8 cellular contexts compared by ENCODE assay signal in the genomic region with DNA sequence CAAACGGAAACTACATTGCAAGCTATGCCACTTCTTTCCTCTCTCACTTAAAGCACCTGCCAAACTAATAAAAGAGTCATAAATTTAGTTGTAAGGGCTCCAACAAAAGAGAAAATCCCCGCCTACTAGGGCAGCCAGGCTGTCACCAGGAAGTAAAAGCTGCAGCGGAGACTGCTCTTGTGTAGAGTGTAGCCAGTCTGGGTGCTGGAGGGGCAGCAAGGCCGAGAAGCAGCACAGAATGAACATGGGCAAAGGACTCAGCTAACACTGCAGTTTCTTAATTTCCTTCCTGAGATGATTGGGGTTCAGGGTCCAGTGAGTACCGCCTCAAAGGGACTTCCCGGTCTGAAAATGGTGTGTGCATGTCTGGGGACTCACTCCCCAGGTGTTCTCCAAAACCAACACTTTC.
DNase-seq lines count a peak whose midpoint lies in the region; ATAC-seq and TF ChIP-seq lines count a peak whose summit lies in the region.

No MANE protein-coding gene starts in this region.

- H3K4me3 ChIP-seq in breast epithelium: no peak overlapping the region
- no peak overlapping the region for H3K4me3 ChIP-seq in mammary epithelial cell (replicated peaks in 1 of 3; ENCODE audit: insufficient read depth in 1 of 3, low read depth in 2 of 3, low read length in 3 of 3)
- H3K4me3 ChIP-seq in SK-N-MC: peak overlapping the region; percentile 8
- no peak overlapping the region for H3K4me3 ChIP-seq in lung

- intact Hi-C loops in breast epithelium (cut with DNase I; ENCODE audit: low total_unique reads) (no loop called here), mammary epithelial cell (cut with micrococcal nuclease) (no loop called here)

- ATAC-seq in GM21786 (IDR thresholded peaks at IDR 0.05; ENCODE audit: unreplicated experiment): peak; percentile 62
- ATAC-seq in lung (ENCODE audit: insufficient read depth, low FRiP score): peak; percentile 37

- H3K27me3 ChIP-seq in breast epithelium (no peaks in the 10 kb centered on the region), mammary epithelial cell (ENCODE audit: insufficient read depth, low read length) (no peaks in the 10 kb centered on the region), lung (ENCODE audit: control insufficient read depth, insufficient read depth) (no peaks in the 10 kb centered on the region)

- dilution Hi-C loops in mammary epithelial cell (cut with HindIII; ENCODE audit: low sequenced_read_pairs): no loop called here

- no peak overlapping the region for H3K4me2 ChIP-seq in mammary epithelial cell (ENCODE audit: insufficient read depth, low read depth, low read length)

- no peaks in the 10 kb centered on the region for H3K36me3 ChIP-seq in breast epithelium
- no peaks in the 10 kb centered on the region for H3K36me3 ChIP-seq in mammary epithelial cell (ENCODE audit: insufficient read depth, low read length)
- H3K36me3 ChIP-seq in KOPT-K1 (ENCODE audit: insufficient read depth, low read length): no peaks in the 10 kb centered on the region
- no peaks in the 10 kb centered on the region for H3K36me3 ChIP-seq in SK-N-MC (ENCODE audit: insufficient read depth, low read length)
- no peaks in the 10 kb centered on the region for H3K36me3 ChIP-seq in lung (ENCODE audit: control insufficient read depth in 2 of 2, insufficient read depth in 2 of 2, low read length in 2 of 2)

- TF ChIP-seq CTCF in breast epithelium (IDR thresholded peaks at IDR 0.05): no peak
- no peak for TF ChIP-seq CTCF in mammary epithelial cell (conservative IDR thresholded peaks at IDR 0.05 in 1 of 2, IDR thresholded peaks at IDR 0.05 in 1 of 2; ENCODE audit: extremely low read depth in 1 of 2, insufficient read depth in 1 of 2, low read depth in 1 of 2, low read length in 2 of 2)
- no peak for TF ChIP-seq CTCF in lung (IDR thresholded peaks at IDR 0.05; ENCODE audit: control extremely low read depth, extremely low read depth)

- no peak for TF ChIP-seq POLR2A in breast epithelium (IDR thresholded peaks at IDR 0.05)

- no peak overlapping the region for H2AFZ ChIP-seq in mammary epithelial cell (ENCODE audit: low read depth, low read length)

- no peaks in the 10 kb centered on the region for H4K20me1 ChIP-seq in mammary epithelial cell (ENCODE audit: insufficient read depth, low read length)

- H3K79me2 ChIP-seq in mammary epithelial cell (ENCODE audit: insufficient read depth, low read length): no peaks in the 10 kb centered on the region

- CTCF ChIA-PET in mammary epithelial cell (lab: Charles Lee; ENCODE audit: low non-redundant PET): no interaction called here

- H3K9ac ChIP-seq in mammary epithelial cell (ENCODE audit: insufficient read depth, low read length) (no peak overlapping the region), SK-N-MC (ENCODE audit: insufficient read length) (peak overlapping the region; percentile 21)

- H3K4me1 ChIP-seq in breast epithelium (peaks cover 0 to 3% of the 10 kb centered on the region in 2 donors), mammary epithelial cell (ENCODE audit: insufficient read depth, low read length) (peaks cover 6% of the 10 kb centered on the region), lung (ENCODE audit: control insufficient read depth in 2 of 2, insufficient read depth in 2 of 2, low read length in 2 of 2) (peaks cover 0 to 11% of the 10 kb centered on the region in 2 donors)

- H3K9me3 ChIP-seq in breast epithelium (no peaks in the 10 kb centered on the region), mammary epithelial cell (replicated peaks; ENCODE audit: insufficient read depth, low read length) (no peaks in the 10 kb centered on the region), KOPT-K1 (ENCODE audit: insufficient read depth, low read length, poor library complexity, severe bottlenecking) (no peaks in the 10 kb centered on the region), SK-N-MC (ENCODE audit: low read depth, low read length) (no peaks in the 10 kb centered on the region), lung (ENCODE audit: control insufficient read depth in 2 of 2, insufficient read depth in 1 of 2, low read length in 1 of 2) (no peaks in the 10 kb centered on the region)

- peak in 1 of 2 donors; percentile 26 for DNase-seq in breast epithelium (ENCODE audit: low spot score in 2 of 2)
- no peak for DNase-seq in mammary epithelial cell
- DNase-seq in SK-N-MC (ENCODE audit: low read depth, low spot score): no peak
- DNase-seq in lung (ENCODE audit: low spot score): no peak
- no peak for DNase-seq in SK-N-DZ (ENCODE audit: low spot score)
- no peak for DNase-seq in anterior cingulate cortex (lab: John Stamatoyannopoulos, UW)

- in situ Hi-C loops in mammary epithelial cell (cut with MboI; ENCODE audit: low sequenced_read_pairs in 2 of 2): loop anchor here in 1 of 2 donors (10.0 kb wide), 1 partner anchor 89 kb away; a partner anchor contains a TSS

- no TSS peak for BruUV-seq in mammary epithelial cell (replicated peaks; lab: Mats Ljungman, UMichigan)

- 74% methylated on average over 6 of the region's 6 CpGs for WGBS in mammary epithelial cell (ENCODE audit: low coverage, missing lambda C conversion rate)
- WGBS in lung, 2 donors: 13 to 21% methylated on average over 6 of the region's 6 CpGs

- peak overlapping the region; percentile 60 to 68 for H3K27ac ChIP-seq in breast epithelium
- H3K27ac ChIP-seq in mammary epithelial cell (ENCODE audit: insufficient read depth, low read depth, low read length): no peak overlapping the region
- peak overlapping the region; percentile 58 for H3K27ac ChIP-seq in KOPT-K1 (ENCODE audit: low read depth, low read length, poor library complexity, severe bottlenecking)
- peak overlapping the region; percentile 54 for H3K27ac ChIP-seq in SK-N-MC
- H3K27ac ChIP-seq in lung (ENCODE audit: low read depth in 1 of 2, low read length in 1 of 2): peak overlapping the region in 1 of 2 donors; percentile 44
